In genomic region chr3:136750922-136751258, GRCh38 we compare ENCODE assay signal across 8 cellular contexts.
A peak's percentile ranks its signal among the peaks of the same experiment; 100 is the strongest.
DNase-seq lines count a peak whose midpoint lies in the region; TF ChIP-seq lines count a peak whose summit lies in the region.

No MANE protein-coding gene starts in this region.

- in situ Hi-C loops in ACHN (cut with HindIII; ENCODE audit: low pct_ligation_motif_present, low pct_unique_long_range_greater_than_20kb, low sequenced_read_pairs), result loop anchor here (10.0 kb wide), 1 partner anchor 264 kb away; no protein-coding TSS in a partner anchor

- H3K4me1 ChIP-seq in HUES6 (ENCODE audit: control insufficient read depth, insufficient read depth, low read length), result peaks cover 31% of the 10 kb centered on the region
- peaks cover 19% of the 10 kb centered on the region for H3K4me1 ChIP-seq in mucosa of stomach (ENCODE audit: control insufficient read depth, insufficient read depth, low read length)

- H3K36me3 ChIP-seq in HUES6 (ENCODE audit: control insufficient read depth, insufficient read depth, low read length) (no peaks in the 10 kb centered on the region), mucosa of stomach (ENCODE audit: control insufficient read depth, insufficient read depth, low read length) (no peaks in the 10 kb centered on the region)

- peak overlapping the region; percentile 86 for H3K27ac ChIP-seq in HUES6 (ENCODE audit: low read depth, low read length)

- DNase-seq in ACHN, result peak; percentile 36
- peak; percentile 77 for DNase-seq in choroid plexus epithelial cell (ENCODE audit: low read depth)
- DNase-seq in NCI-H1694 treated with DMSO at 0.1 percent for 48 hours (lab: John Stamatoyannopoulos, UW), result no peak
- DNase-seq in middle frontal gyrus (ENCODE audit: extremely low spot score, low spot score), result no peak
- DNase-seq in DMS153 treated with DMSO at 0.1 percent for 48 hours (lab: John Stamatoyannopoulos, UW; ENCODE audit: unreplicated experiment), result no peak
- no peak for DNase-seq in COR-L47 (lab: John Stamatoyannopoulos, UW)

- TF ChIP-seq CTCF in choroid plexus epithelial cell (conservative IDR thresholded peaks at IDR 0.05; ENCODE audit: low read depth, low read length), result no peak

- no peaks in the 10 kb centered on the region for H3K9me3 ChIP-seq in HUES6 (ENCODE audit: control insufficient read depth, insufficient read depth, low read depth, low read length)
- no peaks in the 10 kb centered on the region for H3K9me3 ChIP-seq in mucosa of stomach (ENCODE audit: control insufficient read depth, low read length)

- no peaks in the 10 kb centered on the region for H3K27me3 ChIP-seq in HUES6 (ENCODE audit: control insufficient read depth, insufficient read depth, low read length)
- no peaks in the 10 kb centered on the region for H3K27me3 ChIP-seq in mucosa of stomach (ENCODE audit: control insufficient read depth, insufficient read depth, low read length)

- H3K9ac ChIP-seq in HUES6 (ENCODE audit: low read length), result peak overlapping the region; percentile 94
- H3K9ac ChIP-seq in mucosa of stomach (ENCODE audit: low read length), result peak overlapping the region; percentile 78

- H3K4me3 ChIP-seq in HUES6 (ENCODE audit: low read depth, low read length) (peak overlapping the region; percentile 85), choroid plexus epithelial cell (ENCODE audit: low read depth, low read length) (peak overlapping the region; percentile 73), mucosa of stomach (ENCODE audit: low read length) (peak overlapping the region; percentile 53)

Comparison
In these comparisons a context has a peak if more than half of its experiments do, and no peak if none do; other contexts are left out.
1. DNase-seq: peak in ACHN (single experiment) and choroid plexus epithelial cell (single experiment); none in NCI-H1694 treated with DMSO at 0.1 percent for 48 hours (single experiment), middle frontal gyrus (single experiment), DMS153 treated with DMSO at 0.1 percent for 48 hours (single experiment) and COR-L47 (single experiment).
2. Peak in every context shown above with its lines, with median percentiles within 50 percentile points of each other: H3K4me3 ChIP-seq.